In the genomic region with DNA sequence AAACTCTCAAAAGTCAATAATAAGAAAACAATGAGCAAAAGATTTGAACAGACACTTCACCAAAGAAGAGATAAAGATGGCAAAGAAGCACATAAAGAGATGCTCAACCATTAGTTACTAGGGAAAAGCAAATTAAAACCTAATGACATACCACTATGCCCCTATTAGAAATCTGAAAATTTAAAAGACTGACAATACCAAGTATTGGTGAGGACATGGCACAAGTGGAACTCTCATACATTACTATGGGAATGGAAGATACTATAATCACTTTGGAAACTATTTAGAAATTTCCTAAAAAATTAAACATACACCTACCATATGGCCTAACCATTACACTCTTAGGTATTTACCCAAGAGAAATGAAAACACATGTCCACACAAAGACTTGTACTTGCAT, we compare ENCODE assay signal across 23 cellular contexts. TPM values are rescaled to one million over a fixed set of nuclear protein-coding genes. Genes with fewer than 3 reads are reported as not detected.
"Had no signal": no experiment of that assay in that cellular context is flagged by ENCODE, and none has a peak within 500 bp of the region (broad histone marks: within the 10 kb centered on the region; RNA-seq: fewer than 3 reads in every experiment).

No MANE protein-coding gene starts in this region.

- H3K9me3 ChIP-seq: suprapubic skin, testis, thoracic aorta, transverse colon, upper lobe of left lung, upper lobe of right lung, uterus, vagina had no signal

- H3K36me3 ChIP-seq: stomach, suprapubic skin, thoracic aorta, tibial artery, tibial nerve, transverse colon, upper lobe of left lung, upper lobe of right lung, uterus, vagina had no signal

- H3K4me1 ChIP-seq: suprapubic skin, testis, tibial artery, tibial nerve, upper lobe of right lung, uterus, vagina had no signal

- H3K27me3 ChIP-seq: stomach, suprapubic skin, testis, tibial artery, tibial nerve, transverse colon, upper lobe of left lung, upper lobe of right lung, uterus, vagina had no signal

- H3K27ac ChIP-seq: stomach, suprapubic skin, testis, thoracic aorta, tibial artery, tibial nerve, transverse colon, upper lobe of left lung, upper lobe of right lung, uterus, vagina had no signal

- DNase-seq: stimulated activated CD4-positive, alpha-beta T cell treated with anti-CD3 and anti-CD28 coated beads, Interleukin-2, amount 100 ng/mL, for 48 hours; stimulated activated CD4-positive, alpha-beta T cell treated with anti-CD3 and anti-CD28 coated beads, Interleukin-4, amount 100 ng/mL, for 1 hour; stimulated activated CD4-positive, alpha-beta T cell treated with anti-CD3 and anti-CD28 coated beads, Interleukin-4, amount 100 ng/mL, for 24 hours; stimulated activated CD4-positive, alpha-beta T cell treated with anti-CD3 and anti-CD28 coated beads, Interleukin-4, amount 100 ng/mL, for 4 hours; stimulated activated CD8-positive, alpha-beta memory T cell treated with anti-CD3 and anti-CD28 coated beads, Interleukin-4, amount 100 ng/mL, for 48 hours; stimulated activated naive B cell treated with anti-CD40 and anti-IgM and Interleukin-4, amounts not matched to agents 10 μg/mL and 1 μg/mL and 100 μg/mL, for 72 hours; stimulated activated naive CD4-positive, alpha-beta T cell; stimulated activated naive CD4-positive, alpha-beta T cell treated with Interleukin-2 at 50 U/mL for 16 hours; stimulated activated naive CD8-positive, alpha-beta T cell treated with anti-CD3 and anti-CD28 coated beads, Interleukin-15, amount 100 ng/mL, for 72 hours; stimulated activated naive CD8-positive, alpha-beta T cell treated with anti-CD3 and anti-CD28 coated beads, Interleukin-15, Interleukin-2, amounts not matched to agents 100 U/mL and 50 U/mL, for 24 hours; stomach; substantia nigra; testis; tibial artery; transverse colon; trophoblast cell; upper lobe of left lung; upper lobe of right lung; uterus had no signal

- H3K4me3 ChIP-seq: stomach, suprapubic skin, testis, thoracic aorta, tibial artery, tibial nerve, transverse colon, upper lobe of left lung, upper lobe of right lung, uterus, vagina had no signal

RNA-seq across cellular contexts. Expression of a gene that starts 35.2 kb away (rescaled TPM):
- total RNA-seq: thoracic aorta, tibial nerve had no signal
